In genomic region chr4:70703695-70704332, GRCh38 we compare ENCODE assay signal across 8 cellular contexts. TPM values are rescaled to one million over a fixed set of nuclear protein-coding genes. Genes with fewer than 3 reads are reported as not detected.
A peak's percentile ranks its signal among the peaks of the same experiment; 100 is the strongest.
DNase-seq lines count a peak whose midpoint lies in the region; ATAC-seq, FAIRE-seq and TF ChIP-seq lines count a peak whose summit lies in the region.

No MANE protein-coding gene starts in this region.

- H3K4me3 ChIP-seq in AG04449 (ENCODE audit: low read depth, low read length) (peak overlapping the region; percentile 69), body of pancreas (peak overlapping the region; percentile 13 to 74)

- peaks cover 23% of the 10 kb centered on the region for H3K4me1 Mint-ChIP-seq in stimulated activated naive CD8-positive, alpha-beta T cell treated with anti-CD3 and anti-CD28 coated beads, Interleukin-15, amount 100 ng/mL, for 72 hours

- no peaks in the 10 kb centered on the region for H3K27me3 Mint-ChIP-seq in stimulated activated naive CD8-positive, alpha-beta T cell treated with anti-CD3 and anti-CD28 coated beads, Interleukin-15, amount 100 ng/mL, for 72 hours

- peak overlapping the region; percentile 90 to 94 for H3K4me3 Mint-ChIP-seq in stimulated activated naive CD8-positive, alpha-beta T cell treated with anti-CD3 and anti-CD28 coated beads, Interleukin-15, amount 100 ng/mL, for 72 hours

- no peak for TF ChIP-seq CTCF in AG04449 (IDR thresholded peaks at IDR 0.05; ENCODE audit: insufficient read depth, low read length, missing control alignments)
- TF ChIP-seq CTCF in body of pancreas (IDR thresholded peaks at IDR 0.05): no peak

- DNase-seq in AG04449 (ENCODE audit: low read depth, low spot score) (no peak), GM18507 (ENCODE audit: extremely low spot score, insufficient read length, low read depth) (no peak), NCI-H345 treated with DMSO at 0.1 percent for 48 hours (lab: John Stamatoyannopoulos, UW; ENCODE audit: unreplicated experiment) (peak; percentile 16), body of pancreas (peak in 2 of 4 donors; percentile 29 to 33), NCI-H446 treated with DMSO at 0.1 percent for 48 hours (lab: John Stamatoyannopoulos, UW) (no peak)
- no peak for DNase-seq in stimulated activated naive CD8-positive, alpha-beta T cell treated with anti-CD3 and anti-CD28 coated beads, Interleukin-15, amount 100 ng/mL, for 72 hours

- peak overlapping the region; percentile 91 to 96 (median 92) for H3K27ac ChIP-seq in body of pancreas
- H3K27ac ChIP-seq in layer of hippocampus (ENCODE audit: low read depth, low read length): peak overlapping the region; percentile 81

- H3K27ac Mint-ChIP-seq in stimulated activated naive CD8-positive, alpha-beta T cell treated with anti-CD3 and anti-CD28 coated beads, Interleukin-15, amount 100 ng/mL, for 72 hours: peak overlapping the region; percentile 93

- TF ChIP-seq POLR2A in body of pancreas (IDR thresholded peaks at IDR 0.05): no peak

- 1 to 2% methylated on average over 14 of the region's 14 CpGs for WGBS in body of pancreas, 2 donors

- peak; percentile 75 for FAIRE-seq in GM18507 (lab: Jason Lieb, UNC)

- no peaks in the 10 kb centered on the region for H3K27me3 ChIP-seq in body of pancreas
- no peaks in the 10 kb centered on the region for H3K27me3 ChIP-seq in layer of hippocampus (ENCODE audit: control insufficient read depth, insufficient read depth, low read length)

- ATAC-seq in body of pancreas: peak; percentile 9
- no peak for ATAC-seq in stimulated activated naive CD8-positive, alpha-beta T cell treated with anti-CD3 and anti-CD28 coated beads, Interleukin-15, amount 100 ng/mL, for 72 hours
- ATAC-seq in GM19397 (IDR thresholded peaks at IDR 0.05; ENCODE audit: unreplicated experiment): no peak

- peaks cover 29% of the 10 kb centered on the region for H3K4me1 ChIP-seq in body of pancreas

- CTCF ChIA-PET in AG04449 (lab: Yijun Ruan, JAX): interaction anchor here (0.6 to 3.7 kb wide), 17 partner anchors 8 to 1008 kb away, joined by 3 to 31 read pairs (median 4); partner anchors contain the start of genes RUFY3 and UTP3

- POLR2A ChIA-PET in AG04449 (lab: Yijun Ruan, JAX): interaction anchor here (0.7 to 1.4 kb wide), 6 partner anchors 11 to 99 kb away, joined by 3 to 6 read pairs (median 3); partner anchors contain the start of gene UTP3

- no peaks in the 10 kb centered on the region for H3K36me3 ChIP-seq in body of pancreas (replicated peaks in 1 of 2; ENCODE audit: insufficient read depth in 1 of 2, low read depth in 2 of 2)

- intact Hi-C loops in body of pancreas (cut with DNase I): no loop called here

- H3K9me3 ChIP-seq in body of pancreas: no peaks in the 10 kb centered on the region

- no peaks in the 10 kb centered on the region for H3K9me3 Mint-ChIP-seq in stimulated activated naive CD8-positive, alpha-beta T cell treated with anti-CD3 and anti-CD28 coated beads, Interleukin-15, amount 100 ng/mL, for 72 hours

RNA-seq across cellular contexts. Expression of gene UTP3, which starts 15.5 kb away (rescaled TPM):
- 10 to 100 TPM; 12.5 to 15.5 TPM for total RNA-seq in body of pancreas

RNA-seq across cellular contexts. Expression of gene RUFY3, which starts 17.9 kb away (rescaled TPM):
- total RNA-seq in body of pancreas: 10 to 100 TPM; 46.4 to 62.6 TPM

RNA-seq across cellular contexts. Expression of gene JCHAIN, which starts 37.5 kb away (rescaled TPM):
- 10 to 100 TPM; 13.2 to 27.7 TPM for total RNA-seq in body of pancreas
